8 cellular contexts compared by ENCODE assay signal in genomic region chr3:39146083-39146501, GRCh38. TPM values are rescaled to one million over a fixed set of nuclear protein-coding genes. Genes with fewer than 3 reads are reported as not detected.
DNase-seq lines count a peak whose midpoint lies in the region; ATAC-seq, FAIRE-seq and TF ChIP-seq lines count a peak whose summit lies in the region.

No MANE protein-coding gene starts in this region.

- BruUV-seq in HepG2 (replicated peaks; lab: Mats Ljungman, UMichigan) = no TSS peak

- in situ Hi-C loops in HepG2 (cut with HindIII; ENCODE audit: extremely low pct_ligation_motif_present, low pct_unique_long_range_greater_than_20kb) = no loop called here

- H3K79me2 ChIP-seq in HepG2 (ENCODE audit: insufficient read depth, low read length) = peaks cover 39% of the 10 kb centered on the region

- ATAC-seq in HepG2 (no peak), GM19467 (IDR thresholded peaks at IDR 0.05; ENCODE audit: unreplicated experiment) (no peak)

- peaks cover 51% of the 10 kb centered on the region for H4K20me1 ChIP-seq in HepG2 (ENCODE audit: insufficient read depth, low read length)

- peak overlapping the region; percentile 97 for H3K27ac Mint-ChIP-seq in activated CD4-positive, alpha-beta T cell treated with anti-CD3 and anti-CD28 coated beads, Interleukin-2, amount 10 ng/mL, durations not matched to agents 7 days and 5 days

- peak in 5 of 6 experiments; percentile 20 to 55 (median 54) for TF ChIP-seq CTCF in adrenal gland (IDR thresholded peaks at IDR 0.05)
- TF ChIP-seq CTCF in HepG2 (CRISPR knock-in tag; IDR thresholded peaks at IDR 0.05) = no peak
- TF ChIP-seq CTCF in tibial artery (IDR thresholded peaks at IDR 0.05) = peak; percentile 11 to 21

- CTCF ChIA-PET in activated CD4-positive, alpha-beta T cell treated with anti-CD3 and anti-CD28 coated beads, Interleukin-2, amount 10 ng/mL, durations not matched to agents 7 days and 5 days (lab: Charles Lee) = interaction anchor here (1.0 to 2.3 kb wide), 7 partner anchors 13 to 142 kb away, joined by 3 to 6 read pairs (median 4); no protein-coding TSS in a partner anchor
- CTCF ChIA-PET in HepG2 (lab: Yijun Ruan, JAX; ENCODE audit: low intra/inter-chr PET ratio, low total read pairs) = no interaction called here

- peaks cover 49% of the 10 kb centered on the region for H3K36me3 Mint-ChIP-seq in activated CD4-positive, alpha-beta T cell treated with anti-CD3 and anti-CD28 coated beads, Interleukin-2, amount 10 ng/mL, durations not matched to agents 7 days and 5 days (ENCODE audit: low read depth)

- TF ChIP-seq RAD21 in HepG2 (CRISPR knock-in tag; IDR thresholded peaks at IDR 0.05) = no peak

- DNase-seq in activated CD4-positive, alpha-beta T cell treated with anti-CD3 and anti-CD28 coated beads, Interleukin-2, amount 10 ng/mL, durations not matched to agents 7 days and 5 days = no peak
- no peak for DNase-seq in activated CD4-positive, alpha-beta T cell treated with anti-CD3 and anti-CD28 coated beads for 4 hours
- DNase-seq in adrenal gland = peak; percentile 49 to 89 (median 76)
- DNase-seq in HepG2 (ENCODE audit: low spot score) = no peak
- peak in 1 of 2 donors; percentile 79 for DNase-seq in tibial artery
- DNase-seq in stimulated activated CD4-positive, alpha-beta T cell treated with anti-CD3 and anti-CD28 coated beads, Interleukin-2, amount 100 ng/mL, for 48 hours = no peak
- DNase-seq in NAMALWA (ENCODE audit: low spot score) = no peak

- H3K27ac ChIP-seq in adrenal gland = peak overlapping the region in 4 of 5 donors; percentile 70 to 100 (median 84)
- no peak overlapping the region for H3K27ac ChIP-seq in HepG2 (ENCODE audit: extremely low read length, insufficient read depth, low read length)
- peak overlapping the region; percentile 98 to 100 for H3K27ac ChIP-seq in tibial artery

- H3K27me3 ChIP-seq in adrenal gland = no peaks in the 10 kb centered on the region
- no peaks in the 10 kb centered on the region for H3K27me3 ChIP-seq in HepG2 (ENCODE audit: control insufficient read depth in 1 of 2, insufficient read depth in 2 of 2, low read length in 2 of 2)
- H3K27me3 ChIP-seq in tibial artery = no peaks in the 10 kb centered on the region

- no peak overlapping the region for H2AFZ ChIP-seq in HepG2 (ENCODE audit: low read length)

- intact Hi-C loops in adrenal gland (cut with DNase I) = loop anchor here in 1 of 2 donors (5.0 kb wide), 1 partner anchor 36 kb away; no protein-coding TSS in a partner anchor
- intact Hi-C loops in HepG2 (cut with micrococcal nuclease; ENCODE audit: unreplicated experiment) = no loop called here
- intact Hi-C loops in tibial artery (cut with DNase I; ENCODE audit: low total_unique reads) = no loop called here

- H3K9ac ChIP-seq in HepG2 (ENCODE audit: insufficient read depth, low read depth, low read length) = no peak overlapping the region

- TF ChIP-seq EP300 in HepG2 (IDR thresholded peaks at IDR 0.05; ENCODE audit: low read depth in 2 of 2, low read length in 2 of 2) (no peak), HepG2 (CRISPR knock-in tag; IDR thresholded peaks at IDR 0.05; ENCODE audit: borderline replicate concordance) (no peak)

- peaks cover 70% of the 10 kb centered on the region for H3K4me1 Mint-ChIP-seq in activated CD4-positive, alpha-beta T cell treated with anti-CD3 and anti-CD28 coated beads, Interleukin-2, amount 10 ng/mL, durations not matched to agents 7 days and 5 days

- no peak overlapping the region for H3K4me2 ChIP-seq in HepG2 (ENCODE audit: low read depth, low read length)

- H3K27me3 Mint-ChIP-seq in activated CD4-positive, alpha-beta T cell treated with anti-CD3 and anti-CD28 coated beads, Interleukin-2, amount 10 ng/mL, durations not matched to agents 7 days and 5 days = no peaks in the 10 kb centered on the region

- FAIRE-seq in HepG2 (lab: Jason Lieb, UNC) = no peak

- H3K4me1 ChIP-seq in adrenal gland (replicated peaks in 1 of 2) = peaks cover 66 to 80% of the 10 kb centered on the region in 2 donors
- H3K4me1 ChIP-seq in HepG2 (ENCODE audit: insufficient read depth, low read length) = peaks cover 48% of the 10 kb centered on the region
- peaks cover 0 to 92% (median 76%) of the 10 kb centered on the region in 4 donors for H3K4me1 ChIP-seq in tibial artery

- H3K4me3 Mint-ChIP-seq in activated CD4-positive, alpha-beta T cell treated with anti-CD3 and anti-CD28 coated beads, Interleukin-2, amount 10 ng/mL, durations not matched to agents 7 days and 5 days = peak overlapping the region; percentile 79

- POLR2A ChIA-PET in activated CD4-positive, alpha-beta T cell treated with anti-CD3 and anti-CD28 coated beads, Interleukin-2, amount 10 ng/mL, durations not matched to agents 7 days and 5 days (lab: Charles Lee) = no interaction called here
- POLR2A ChIA-PET in HepG2 (lab: Yijun Ruan, JAX) = no interaction called here

- no peak for TF ChIP-seq POLR2A in adrenal gland (IDR thresholded peaks at IDR 0.05)
- no peak for TF ChIP-seq POLR2A in HepG2 (IDR thresholded peaks at IDR 0.05; ENCODE audit: insufficient read depth in 1 of 2, low read depth in 2 of 2, low read length in 2 of 2)

- H3K9me3 ChIP-seq in adrenal gland (replicated peaks in 1 of 3) (no peaks in the 10 kb centered on the region), HepG2 (ENCODE audit: low read length) (no peaks in the 10 kb centered on the region), tibial artery (no peaks in the 10 kb centered on the region)

- no peak overlapping the region for H3K4me3 ChIP-seq in adrenal gland
- no peak overlapping the region for H3K4me3 ChIP-seq in HepG2 (replicated peaks in 1 of 3; ENCODE audit: insufficient read depth in 1 of 3, low read depth in 2 of 3, low read length in 3 of 3)
- H3K4me3 ChIP-seq in tibial artery = peak overlapping the region in 1 of 2 donors; percentile 42

- H3K36me3 ChIP-seq in adrenal gland (replicated peaks in 1 of 2) = peaks cover 0 to 46% of the 10 kb centered on the region in 2 donors
- H3K36me3 ChIP-seq in HepG2 (replicated peaks in 1 of 2; ENCODE audit: control insufficient read depth in 1 of 2, insufficient read depth in 2 of 2, low read length in 2 of 2) = peaks cover 30 to 54% of the 10 kb centered on the region in 2 experiments; a peak in 4 of 5 replicates
- H3K36me3 ChIP-seq in tibial artery = peaks cover 34 to 55% (median 55%) of the 10 kb centered on the region in 3 donors

- H3K9me3 Mint-ChIP-seq in activated CD4-positive, alpha-beta T cell treated with anti-CD3 and anti-CD28 coated beads, Interleukin-2, amount 10 ng/mL, durations not matched to agents 7 days and 5 days = no peaks in the 10 kb centered on the region

- 23 to 46% (median 32%) methylated on average over 9 to 11 of the region's 11 CpGs for WGBS in adrenal gland, 4 donors
- 85% methylated on average over 7 of the region's 11 CpGs for WGBS in HepG2 (ENCODE audit: low lambda C conversion rate)

RNA-seq across cellular contexts. Expression of gene CSRNP1, which starts 7.3 kb away (rescaled TPM):
- 10 to 100 TPM; 13.4 to 13.6 TPM for total RNA-seq in activated CD4-positive, alpha-beta T cell treated with anti-CD3 and anti-CD28 coated beads, Interleukin-2, amount 10 ng/mL, durations not matched to agents 7 days and 5 days
- 10 to 100 TPM; 21.9 to 62.2 (median 30.1) TPM for total RNA-seq in adrenal gland
- polyA plus RNA-seq in adrenal gland = 10 to 100 TPM in 2 of 3 donors, 1 to 10 TPM in 1; 9.9 to 32.7 (median 16.2) TPM
- total RNA-seq in HepG2 (2016; rRNA removed; fragmentation: Illumina TruSeq; extraction: Trizol) = 9.3 and 10.8 TPM in 2 replicates
- 1.5 and 2.3 TPM in 2 replicates for total RNA-seq in HepG2 (2016; cell fraction: cytosol; rRNA removed; fragmentation: Illumina TruSeq; extraction: Trizol; ENCODE audit: low read depth)
- 7.4 and 10.8 TPM in 2 replicates for total RNA-seq in HepG2 (2016; cell fraction: insoluble cytoplasmic fraction; rRNA removed; fragmentation: Illumina TruSeq; extraction: Trizol)
- 6.2 TPM in 2 replicates for total RNA-seq in HepG2 (2016; cell fraction: membrane; rRNA removed; fragmentation: Illumina TruSeq; extraction: Trizol)
- total RNA-seq in HepG2 (2016; cell fraction: nucleus; rRNA removed; fragmentation: Illumina TruSeq; extraction: Trizol) = 8.4 and 9.2 TPM in 2 replicates
- polyA plus RNA-seq in HepG2 (2011; rRNA removed) = 11.3 and 13.1 TPM in 2 replicates
- 10.2 and 11.5 TPM in 2 replicates for polyA plus RNA-seq in HepG2 (2011; cell fraction: cytosol; rRNA removed)
- polyA plus RNA-seq in HepG2 (2011; cell fraction: nucleus; rRNA removed) = 16.5 and 19.1 TPM in 2 replicates
- 7.1 and 11.4 TPM in 2 replicates for polyA plus RNA-seq in HepG2 (2012)
- 0.62 and 0.80 TPM in 2 replicates for polyA plus RNA-seq in HepG2 (2016; cell fraction: cytosol; fragmentation: Illumina TruSeq; extraction: Trizol; ENCODE audit: low read depth)
- polyA plus RNA-seq in HepG2 (2016; cell fraction: insoluble cytoplasmic fraction; fragmentation: Illumina TruSeq; extraction: Trizol; ENCODE audit: low read depth) = 5.7 and 6.6 TPM in 2 replicates
- polyA plus RNA-seq in HepG2 (2016; cell fraction: membrane; fragmentation: Illumina TruSeq; extraction: Trizol; ENCODE audit: low read depth) = 2.0 and 2.4 TPM in 2 replicates
- 11.8 and 12.9 TPM in 2 replicates for polyA plus RNA-seq in HepG2 (2016; cell fraction: nucleus; fragmentation: Illumina TruSeq; extraction: Trizol; ENCODE audit: insufficient read depth, low read depth)
- 16.7 and 44.8 TPM in 2 replicates for polyA minus RNA-seq in HepG2 (2011; rRNA and poly(A)+ RNA removed; ENCODE audit: low replicate concordance)
- 13.3 and 14.3 TPM in 2 replicates for polyA minus RNA-seq in HepG2 (2011; cell fraction: cytosol; rRNA and poly(A)+ RNA removed)
- 18.9 and 21.8 TPM in 2 replicates for polyA minus RNA-seq in HepG2 (2011; cell fraction: nucleus; rRNA and poly(A)+ RNA removed)

RNA-seq across cellular contexts. Expression of gene TTC21A, which starts 38.6 kb away (rescaled TPM):
- total RNA-seq in activated CD4-positive, alpha-beta T cell treated with anti-CD3 and anti-CD28 coated beads, Interleukin-2, amount 10 ng/mL, durations not matched to agents 7 days and 5 days = 1 to 10 TPM; 3.8 to 5.1 TPM
- total RNA-seq in adrenal gland = 10 to 100 TPM in 2 of 8 donors, 1 to 10 TPM in 6; 1.2 to 12.1 (median 5.8) TPM
- polyA plus RNA-seq in adrenal gland = 10 to 100 TPM in 2 of 3 donors, 1 to 10 TPM in 1; 1.7 to 35.7 (median 14.6) TPM
- total RNA-seq in HepG2 (2016; rRNA removed; fragmentation: Illumina TruSeq; extraction: Trizol) = 0.31 and 0.39 TPM in 2 replicates
- total RNA-seq in HepG2 (2016; cell fraction: cytosol; rRNA removed; fragmentation: Illumina TruSeq; extraction: Trizol; ENCODE audit: low read depth) = 0.88 TPM in 1 of 2 replicates, not detected in the other
- total RNA-seq in HepG2 (2016; cell fraction: insoluble cytoplasmic fraction; rRNA removed; fragmentation: Illumina TruSeq; extraction: Trizol) = 0.26 and 0.36 TPM in 2 replicates
- total RNA-seq in HepG2 (2016; cell fraction: membrane; rRNA removed; fragmentation: Illumina TruSeq; extraction: Trizol) = 0.07 and 0.22 TPM in 2 replicates
- 0.50 and 2.4 TPM in 2 replicates for total RNA-seq in HepG2 (2016; cell fraction: nucleus; rRNA removed; fragmentation: Illumina TruSeq; extraction: Trizol)
- 1.5 and 1.6 TPM in 2 replicates for polyA plus RNA-seq in HepG2 (2011; rRNA removed)
- 0.27 and 0.48 TPM in 2 replicates for polyA plus RNA-seq in HepG2 (2011; cell fraction: cytosol; rRNA removed)
- 4.9 and 6.3 TPM in 2 replicates for polyA plus RNA-seq in HepG2 (2011; cell fraction: nucleus; rRNA removed)
- polyA plus RNA-seq in HepG2 (2012) = 0.63 and 0.74 TPM in 2 replicates
- 0.08 and 0.12 TPM in 2 replicates for polyA plus RNA-seq in HepG2 (2016; cell fraction: cytosol; fragmentation: Illumina TruSeq; extraction: Trizol; ENCODE audit: low read depth)
- polyA plus RNA-seq in HepG2 (2016; cell fraction: insoluble cytoplasmic fraction; fragmentation: Illumina TruSeq; extraction: Trizol; ENCODE audit: low read depth) = 0.25 and 0.41 TPM in 2 replicates
- 0.14 and 0.63 TPM in 2 replicates for polyA plus RNA-seq in HepG2 (2016; cell fraction: membrane; fragmentation: Illumina TruSeq; extraction: Trizol; ENCODE audit: low read depth)
- 2.2 TPM in 2 replicates for polyA plus RNA-seq in HepG2 (2016; cell fraction: nucleus; fragmentation: Illumina TruSeq; extraction: Trizol; ENCODE audit: insufficient read depth, low read depth)
- 1.4 and 2.3 TPM in 2 replicates for polyA minus RNA-seq in HepG2 (2011; rRNA and poly(A)+ RNA removed; ENCODE audit: low replicate concordance)
- 0.53 TPM in 1 of 2 replicates, not detected in the other for polyA minus RNA-seq in HepG2 (2011; cell fraction: cytosol; rRNA and poly(A)+ RNA removed)
- polyA minus RNA-seq in HepG2 (2011; cell fraction: nucleus; rRNA and poly(A)+ RNA removed) = 3.1 and 5.3 TPM in 2 replicates

RNA-seq across cellular contexts. Expression of gene GORASP1, which starts 38.7 kb away (rescaled TPM):
- 10 to 100 TPM; 31.6 to 33.7 TPM for total RNA-seq in activated CD4-positive, alpha-beta T cell treated with anti-CD3 and anti-CD28 coated beads, Interleukin-2, amount 10 ng/mL, durations not matched to agents 7 days and 5 days
- total RNA-seq in adrenal gland = 10 to 100 TPM; 24.3 to 66.2 (median 54.4) TPM
- 10 to 100 TPM; 30.5 to 49.1 (median 35.1) TPM for polyA plus RNA-seq in adrenal gland
- 27.0 and 36.4 TPM in 2 replicates for total RNA-seq in HepG2 (2016; rRNA removed; fragmentation: Illumina TruSeq; extraction: Trizol)
- total RNA-seq in HepG2 (2016; cell fraction: cytosol; rRNA removed; fragmentation: Illumina TruSeq; extraction: Trizol; ENCODE audit: low read depth) = 6.2 and 6.3 TPM in 2 replicates
- 24.7 and 34.0 TPM in 2 replicates for total RNA-seq in HepG2 (2016; cell fraction: insoluble cytoplasmic fraction; rRNA removed; fragmentation: Illumina TruSeq; extraction: Trizol)
- 11.1 and 12.7 TPM in 2 replicates for total RNA-seq in HepG2 (2016; cell fraction: membrane; rRNA removed; fragmentation: Illumina TruSeq; extraction: Trizol)
- total RNA-seq in HepG2 (2016; cell fraction: nucleus; rRNA removed; fragmentation: Illumina TruSeq; extraction: Trizol) = 42.3 and 46.1 TPM in 2 replicates
- 39.8 and 41.6 TPM in 2 replicates for polyA plus RNA-seq in HepG2 (2011; rRNA removed)
- polyA plus RNA-seq in HepG2 (2011; cell fraction: cytosol; rRNA removed) = 22.2 and 27.9 TPM in 2 replicates
- polyA plus RNA-seq in HepG2 (2011; cell fraction: nucleus; rRNA removed) = 99.2 and 109 TPM in 2 replicates
- polyA plus RNA-seq in HepG2 (2012) = 14.9 and 22.9 TPM in 2 replicates
- 2.9 and 3.2 TPM in 2 replicates for polyA plus RNA-seq in HepG2 (2016; cell fraction: cytosol; fragmentation: Illumina TruSeq; extraction: Trizol; ENCODE audit: low read depth)
- 28.7 and 29.9 TPM in 2 replicates for polyA plus RNA-seq in HepG2 (2016; cell fraction: insoluble cytoplasmic fraction; fragmentation: Illumina TruSeq; extraction: Trizol; ENCODE audit: low read depth)
- 7.1 and 7.7 TPM in 2 replicates for polyA plus RNA-seq in HepG2 (2016; cell fraction: membrane; fragmentation: Illumina TruSeq; extraction: Trizol; ENCODE audit: low read depth)
- 59.7 and 73.8 TPM in 2 replicates for polyA plus RNA-seq in HepG2 (2016; cell fraction: nucleus; fragmentation: Illumina TruSeq; extraction: Trizol; ENCODE audit: insufficient read depth, low read depth)
- polyA minus RNA-seq in HepG2 (2011; rRNA and poly(A)+ RNA removed; ENCODE audit: low replicate concordance) = 59.3 and 84.8 TPM in 2 replicates
- polyA minus RNA-seq in HepG2 (2011; cell fraction: cytosol; rRNA and poly(A)+ RNA removed) = 13.8 and 14.9 TPM in 2 replicates
- 46.4 and 49.4 TPM in 2 replicates for polyA minus RNA-seq in HepG2 (2011; cell fraction: nucleus; rRNA and poly(A)+ RNA removed)

RNA-seq across cellular contexts. Expression of gene XIRP1, which starts 46.3 kb away (rescaled TPM):
- total RNA-seq in activated CD4-positive, alpha-beta T cell treated with anti-CD3 and anti-CD28 coated beads, Interleukin-2, amount 10 ng/mL, durations not matched to agents 7 days and 5 days = not detected
- total RNA-seq in adrenal gland (under 1 TPM in 3 of 8 donors, not detected in 5; 0.10 to 0.28 (median 0.13) TPM), HepG2 (2016; rRNA removed; fragmentation: Illumina TruSeq; extraction: Trizol) (not detected in 2 replicates)
- polyA plus RNA-seq in adrenal gland (under 1 TPM in 2 of 3 donors, not detected in 1; 0.40 to 0.48 TPM), HepG2 (2011; rRNA removed) (not detected in 2 replicates)
- total RNA-seq in HepG2 (2016; cell fraction: cytosol; rRNA removed; fragmentation: Illumina TruSeq; extraction: Trizol; ENCODE audit: low read depth) = not detected in 2 replicates
- total RNA-seq in HepG2 (2016; cell fraction: insoluble cytoplasmic fraction; rRNA removed; fragmentation: Illumina TruSeq; extraction: Trizol) = not detected in 2 replicates
- not detected in 2 replicates for total RNA-seq in HepG2 (2016; cell fraction: membrane; rRNA removed; fragmentation: Illumina TruSeq; extraction: Trizol)
- not detected in 2 replicates for total RNA-seq in HepG2 (2016; cell fraction: nucleus; rRNA removed; fragmentation: Illumina TruSeq; extraction: Trizol)
- not detected in 2 replicates for polyA plus RNA-seq in HepG2 (2011; cell fraction: cytosol; rRNA removed)
- polyA plus RNA-seq in HepG2 (2011; cell fraction: nucleus; rRNA removed) = 0.02 TPM in 1 of 2 replicates, not detected in the other
- polyA plus RNA-seq in HepG2 (2012) = not detected in 2 replicates
- not detected in 2 replicates for polyA plus RNA-seq in HepG2 (2016; cell fraction: cytosol; fragmentation: Illumina TruSeq; extraction: Trizol; ENCODE audit: low read depth)
- not detected in 2 replicates for polyA plus RNA-seq in HepG2 (2016; cell fraction: insoluble cytoplasmic fraction; fragmentation: Illumina TruSeq; extraction: Trizol; ENCODE audit: low read depth)
- not detected in 2 replicates for polyA plus RNA-seq in HepG2 (2016; cell fraction: membrane; fragmentation: Illumina TruSeq; extraction: Trizol; ENCODE audit: low read depth)
- polyA plus RNA-seq in HepG2 (2016; cell fraction: nucleus; fragmentation: Illumina TruSeq; extraction: Trizol; ENCODE audit: insufficient read depth, low read depth) = not detected in 2 replicates
- polyA minus RNA-seq in HepG2 (2011; rRNA and poly(A)+ RNA removed; ENCODE audit: low replicate concordance) = not detected in 2 replicates
- polyA minus RNA-seq in HepG2 (2011; cell fraction: cytosol; rRNA and poly(A)+ RNA removed) = not detected in 2 replicates
- polyA minus RNA-seq in HepG2 (2011; cell fraction: nucleus; rRNA and poly(A)+ RNA removed) = not detected in 2 replicates

Comparison
In these comparisons a context has a peak if more than half of its experiments do, and no peak if none do; other contexts are left out.
1. DNase-seq: peak in adrenal gland (7 of 7); none in activated CD4-positive, alpha-beta T cell treated with anti-CD3 and anti-CD28 coated beads, Interleukin-2, amount 10 ng/mL, durations not matched to agents 7 days and 5 days (single experiment), activated CD4-positive, alpha-beta T cell treated with anti-CD3 and anti-CD28 coated beads for 4 hours (0 of 2), HepG2 (single experiment), stimulated activated CD4-positive, alpha-beta T cell treated with anti-CD3 and anti-CD28 coated beads, Interleukin-2, amount 100 ng/mL, for 48 hours (0 of 2) and NAMALWA (single experiment).